21 cellular contexts compared by ENCODE assay signal in genomic region chr9:98603821-98604383, GRCh38.
DNase-seq lines count a peak whose midpoint lies in the region; ATAC-seq and TF ChIP-seq lines count a peak whose summit lies in the region.
"Had no signal": no experiment of that assay in that cellular context is flagged by ENCODE, and none has a peak within 500 bp of the region (broad histone marks: within the 10 kb centered on the region; RNA-seq: fewer than 3 reads in every experiment).

No MANE protein-coding gene starts in this region.

- peak; percentile 60 for DNase-seq in AG20443 (ENCODE audit: low spot score)
- DNase-seq in NCI-H446 treated with DMSO at 0.1 percent for 48 hours (lab: John Stamatoyannopoulos, UW), result peak; percentile 13
- peak; percentile 65 for DNase-seq in epithelial cell of esophagus (ENCODE audit: low read depth)
- peak; percentile 59 for DNase-seq in mesenteric fat pad (ENCODE audit: low spot score)
- DNase-seq in RWPE1 (ENCODE audit: low spot score), result no peak
- no peak for DNase-seq in NCI-H187 (lab: John Stamatoyannopoulos, UW)
- no peak for DNase-seq in coronary artery (ENCODE audit: low spot score)
- DNase-seq: ACHN; activated effector memory CD4-positive, alpha-beta T cell treated with Interleukin-2 at 50 U/mL for 16 hours; aorta; CD8-positive, alpha-beta T cell; dermis blood vessel endothelial cell; left colon; NCI-H1092 treated with DMSO at 0.1 percent for 48 hours; NCI-H2171; pancreas; SHP77; stimulated activated CD4-positive, alpha-beta T cell treated with anti-CD3 and anti-CD28 coated beads, Interleukin-12 subunit alpha, Interleukin-12 subunit beta, amount 100 ng/mL, for 4 hours had no signal

- TF ChIP-seq CTCF in epithelial cell of esophagus (IDR thresholded peaks at IDR 0.05; ENCODE audit: insufficient read depth, low read depth, low read length, missing control alignments), result no peak
- no peak for TF ChIP-seq CTCF in RWPE1 (conservative IDR thresholded peaks at IDR 0.05; ENCODE audit: low read depth)
- no peak for TF ChIP-seq CTCF in coronary artery (IDR thresholded peaks at IDR 0.05)

- POLR2A ChIA-PET in RWPE1 (lab: Yijun Ruan, JAX; ENCODE audit: low non-redundant PET), result no interaction called here

- no peak overlapping the region for H3K4me3 ChIP-seq in epithelial cell of esophagus (ENCODE audit: low read length)
- H3K4me3 ChIP-seq in coronary artery, result no peak overlapping the region
- H3K4me3 ChIP-seq: pancreas had no signal

- CTCF ChIA-PET in RWPE1 (lab: Yijun Ruan, JAX), result interaction anchor here (0.7 to 1.4 kb wide), 3 partner anchors 17 to 363 kb away, joined by 3 read pairs; no protein-coding TSS in a partner anchor

- no peak overlapping the region for H3K27ac ChIP-seq in RWPE1
- H3K27ac ChIP-seq in coronary artery, result no peak overlapping the region
- H3K27ac ChIP-seq: HL-60, pancreas had no signal

- ATAC-seq in HG02970 (IDR thresholded peaks at IDR 0.05; ENCODE audit: low FRiP score, unreplicated experiment), result no peak
- ATAC-seq: CD8-positive, alpha-beta T cell; pancreas; stimulated activated memory B cell treated with anti-CD40 and anti-IgM and Interleukin-4, amounts not matched to agents 10 μg/mL and 1 μg/mL and 100 μg/mL, for 72 hours had no signal

Comparison
In these comparisons a context has a peak if more than half of its experiments do, and no peak if none do; other contexts are left out.
1. DNase-seq: peak in AG20443 (single experiment), NCI-H446 treated with DMSO at 0.1 percent for 48 hours (single experiment), epithelial cell of esophagus (single experiment) and mesenteric fat pad (single experiment); none in RWPE1 (single experiment), NCI-H187 (0 of 2) and coronary artery (single experiment).